Comparison of ENCODE assay signal across 1 cellular context in the genomic region with DNA sequence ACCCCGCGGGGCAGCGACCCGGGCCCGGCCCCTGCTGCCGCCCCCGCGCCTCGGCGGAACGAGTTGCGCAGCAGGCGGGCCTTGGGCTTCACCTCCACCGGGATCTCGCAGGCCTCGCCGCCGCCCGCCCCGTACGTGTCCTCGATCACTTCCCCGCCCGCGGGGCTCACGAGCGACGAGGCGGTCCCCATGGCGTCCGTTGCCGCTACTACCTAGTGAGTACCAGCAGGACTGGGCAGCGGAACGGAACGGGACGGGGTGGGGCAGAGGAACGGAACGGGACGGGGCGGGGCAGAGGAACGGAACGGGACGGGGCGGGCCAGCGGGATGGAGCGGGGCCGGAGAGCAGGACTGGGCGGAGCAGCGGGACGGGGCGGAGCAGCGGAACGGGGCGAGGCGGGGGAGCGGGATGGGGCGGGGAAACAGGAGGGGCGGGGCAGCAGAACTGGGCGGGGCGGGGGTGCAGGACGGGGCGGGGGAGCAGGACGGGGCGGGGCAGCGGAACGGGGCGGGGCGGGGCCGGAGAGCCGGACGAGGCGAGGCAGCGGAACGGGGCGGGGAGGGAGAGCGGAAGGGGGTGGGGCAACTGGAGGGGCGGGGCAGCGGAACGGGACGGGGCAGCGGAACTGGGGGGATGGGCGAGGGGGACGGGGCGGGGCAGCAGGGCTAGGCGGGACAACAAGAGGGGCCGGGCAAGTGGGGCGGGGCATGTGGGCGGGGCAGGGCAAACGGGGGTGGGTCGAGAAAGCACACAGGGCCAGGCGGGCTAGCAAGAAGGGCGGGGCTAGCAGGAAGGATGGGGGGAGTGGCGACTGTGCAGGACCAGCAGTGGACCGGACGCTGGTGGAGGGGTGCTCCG.
TF ChIP-seq lines count a peak whose summit lies in the region.

A gene with protein sequence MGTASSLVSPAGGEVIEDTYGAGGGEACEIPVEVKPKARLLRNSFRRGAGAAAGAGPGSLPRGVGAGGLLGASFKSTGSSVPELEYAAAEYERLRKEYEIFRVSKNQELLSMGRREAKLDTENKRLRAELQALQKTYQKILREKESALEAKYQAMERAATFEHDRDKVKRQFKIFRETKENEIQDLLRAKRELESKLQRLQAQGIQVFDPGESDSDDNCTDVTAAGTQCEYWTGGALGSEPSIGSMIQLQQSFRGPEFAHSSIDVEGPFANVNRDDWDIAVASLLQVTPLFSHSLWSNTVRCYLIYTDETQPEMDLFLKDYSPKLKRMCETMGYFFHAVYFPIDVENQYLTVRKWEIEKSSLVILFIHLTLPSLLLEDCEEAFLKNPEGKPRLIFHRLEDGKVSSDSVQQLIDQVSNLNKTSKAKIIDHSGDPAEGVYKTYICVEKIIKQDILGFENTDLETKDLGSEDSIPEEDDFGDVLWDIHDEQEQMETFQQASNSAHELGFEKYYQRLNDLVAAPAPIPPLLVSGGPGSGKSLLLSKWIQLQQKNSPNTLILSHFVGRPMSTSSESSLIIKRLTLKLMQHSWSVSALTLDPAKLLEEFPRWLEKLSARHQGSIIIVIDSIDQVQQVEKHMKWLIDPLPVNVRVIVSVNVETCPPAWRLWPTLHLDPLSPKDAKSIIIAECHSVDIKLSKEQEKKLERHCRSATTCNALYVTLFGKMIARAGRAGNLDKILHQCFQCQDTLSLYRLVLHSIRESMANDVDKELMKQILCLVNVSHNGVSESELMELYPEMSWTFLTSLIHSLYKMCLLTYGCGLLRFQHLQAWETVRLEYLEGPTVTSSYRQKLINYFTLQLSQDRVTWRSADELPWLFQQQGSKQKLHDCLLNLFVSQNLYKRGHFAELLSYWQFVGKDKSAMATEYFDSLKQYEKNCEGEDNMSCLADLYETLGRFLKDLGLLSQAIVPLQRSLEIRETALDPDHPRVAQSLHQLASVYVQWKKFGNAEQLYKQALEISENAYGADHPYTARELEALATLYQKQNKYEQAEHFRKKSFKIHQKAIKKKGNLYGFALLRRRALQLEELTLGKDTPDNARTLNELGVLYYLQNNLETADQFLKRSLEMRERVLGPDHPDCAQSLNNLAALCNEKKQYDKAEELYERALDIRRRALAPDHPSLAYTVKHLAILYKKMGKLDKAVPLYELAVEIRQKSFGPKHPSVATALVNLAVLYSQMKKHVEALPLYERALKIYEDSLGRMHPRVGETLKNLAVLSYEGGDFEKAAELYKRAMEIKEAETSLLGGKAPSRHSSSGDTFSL (N-terminal part only) (minus strand): TSS at position 245 of the 859 bp plus-strand sequence. CDS start 54 bp downstream, at position 191.

TF ChIP-seq in GM23338, 12 proteins besides CTCF, POLR2A, EP300 and RAD21:
- TF ChIP-seq, protein P1, sequence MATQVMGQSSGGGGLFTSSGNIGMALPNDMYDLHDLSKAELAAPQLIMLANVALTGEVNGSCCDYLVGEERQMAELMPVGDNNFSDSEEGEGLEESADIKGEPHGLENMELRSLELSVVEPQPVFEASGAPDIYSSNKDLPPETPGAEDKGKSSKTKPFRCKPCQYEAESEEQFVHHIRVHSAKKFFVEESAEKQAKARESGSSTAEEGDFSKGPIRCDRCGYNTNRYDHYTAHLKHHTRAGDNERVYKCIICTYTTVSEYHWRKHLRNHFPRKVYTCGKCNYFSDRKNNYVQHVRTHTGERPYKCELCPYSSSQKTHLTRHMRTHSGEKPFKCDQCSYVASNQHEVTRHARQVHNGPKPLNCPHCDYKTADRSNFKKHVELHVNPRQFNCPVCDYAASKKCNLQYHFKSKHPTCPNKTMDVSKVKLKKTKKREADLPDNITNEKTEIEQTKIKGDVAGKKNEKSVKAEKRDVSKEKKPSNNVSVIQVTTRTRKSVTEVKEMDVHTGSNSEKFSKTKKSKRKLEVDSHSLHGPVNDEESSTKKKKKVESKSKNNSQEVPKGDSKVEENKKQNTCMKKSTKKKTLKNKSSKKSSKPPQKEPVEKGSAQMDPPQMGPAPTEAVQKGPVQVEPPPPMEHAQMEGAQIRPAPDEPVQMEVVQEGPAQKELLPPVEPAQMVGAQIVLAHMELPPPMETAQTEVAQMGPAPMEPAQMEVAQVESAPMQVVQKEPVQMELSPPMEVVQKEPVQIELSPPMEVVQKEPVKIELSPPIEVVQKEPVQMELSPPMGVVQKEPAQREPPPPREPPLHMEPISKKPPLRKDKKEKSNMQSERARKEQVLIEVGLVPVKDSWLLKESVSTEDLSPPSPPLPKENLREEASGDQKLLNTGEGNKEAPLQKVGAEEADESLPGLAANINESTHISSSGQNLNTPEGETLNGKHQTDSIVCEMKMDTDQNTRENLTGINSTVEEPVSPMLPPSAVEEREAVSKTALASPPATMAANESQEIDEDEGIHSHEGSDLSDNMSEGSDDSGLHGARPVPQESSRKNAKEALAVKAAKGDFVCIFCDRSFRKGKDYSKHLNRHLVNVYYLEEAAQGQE (IDR thresholded peaks at IDR 0.05; ENCODE audit: unreplicated experiment) = no peak
- TF ChIP-seq POLR2AphosphoS5 (IDR thresholded peaks at IDR 0.05; ENCODE audit: low read depth) (peak; percentile 89), JUNB (IDR thresholded peaks at IDR 0.05; ENCODE audit: unreplicated experiment) (no peak), STAT1 (IDR thresholded peaks at IDR 0.05; ENCODE audit: unreplicated experiment) (no peak)
